20 cellular contexts compared by ENCODE assay signal in genomic region chr18:32801236-32801635, GRCh38. TPM values are rescaled to one million over a fixed set of nuclear protein-coding genes. Genes with fewer than 3 reads are reported as not detected.
"Had no signal": no experiment of that assay in that cellular context is flagged by ENCODE, and none has a peak within 500 bp of the region (broad histone marks: within the 10 kb centered on the region; RNA-seq: fewer than 3 reads in every experiment).

No MANE protein-coding gene starts in this region.

- H3K27ac ChIP-seq: body of pancreas, colonic mucosa, gastroesophageal sphincter, pancreas, transverse colon, vagina had no signal

- H3K4me3 Mint-ChIP-seq: activated CD8-positive, alpha-beta T cell treated with anti-CD3 and anti-CD28 coated beads for 36 hours; activated naive CD8-positive, alpha-beta T cell; activated T-cell treated with anti-CD3 and anti-CD28 coated beads, Interleukin-2, amount 50 U/mL, for 4 hours; neural crest cell had no signal

- H3K36me3 ChIP-seq: colonic mucosa, gastroesophageal sphincter, pancreas, transverse colon, vagina had no signal

- H3K27me3 ChIP-seq: body of pancreas, colonic mucosa, gastroesophageal sphincter, pancreas, transverse colon, vagina had no signal

- H3K9me3 Mint-ChIP-seq: activated CD8-positive, alpha-beta T cell treated with anti-CD3 and anti-CD28 coated beads for 36 hours had no signal

- H3K4me3 ChIP-seq: body of pancreas, colonic mucosa, gastroesophageal sphincter, pancreas, transverse colon, vagina had no signal

- H3K36me3 Mint-ChIP-seq: activated naive CD8-positive, alpha-beta T cell had no signal

- H3K27me3 Mint-ChIP-seq: activated CD8-positive, alpha-beta T cell treated with anti-CD3 and anti-CD28 coated beads for 36 hours; activated naive CD8-positive, alpha-beta T cell had no signal

- H3K4me1 ChIP-seq: body of pancreas, colonic mucosa, gastroesophageal sphincter, pancreas, transverse colon, vagina had no signal

- DNase-seq: activated CD4-positive, alpha-beta T cell treated with anti-CD3 and anti-CD28 coated beads for 4 hours; activated CD8-positive, alpha-beta T cell treated with anti-CD3 and anti-CD28 coated beads for 36 hours; activated effector memory CD4-positive, alpha-beta T cell treated with Interleukin-2 at 50 U/mL for 16 hours; activated T-cell treated with anti-CD3 and anti-CD28 coated beads, Interleukin-2, amount 50 U/mL, for 4 hours; amniotic stem cell; body of pancreas; central memory CD4-positive, alpha-beta T cell; colonic mucosa; islet precursor cell; left ventricle myocardium superior; pancreas; stimulated activated CD4-positive, alpha-beta T cell treated with anti-CD3 and anti-CD28 coated beads, Interleukin-4, amount 100 ng/mL, for 1 hour; stimulated activated naive CD4-positive, alpha-beta T cell; substantia nigra; T-helper 2 cell; transverse colon had no signal

- H3K27ac Mint-ChIP-seq: activated CD8-positive, alpha-beta T cell treated with anti-CD3 and anti-CD28 coated beads for 36 hours; activated naive CD8-positive, alpha-beta T cell had no signal

- H3K9me3 ChIP-seq: body of pancreas, colonic mucosa, pancreas, vagina had no signal

RNA-seq across cellular contexts. Expression of gene KLHL14, which starts 28.4 kb away (rescaled TPM):
- total RNA-seq: activated CD8-positive, alpha-beta T cell treated with anti-CD3 and anti-CD28 coated beads for 36 hours; activated T-cell treated with anti-CD3 and anti-CD28 coated beads, Interleukin-2, amount 50 U/mL, for 4 hours; body of pancreas had no signal
